ENCODE assay signal across 15 cellular contexts in the genomic region with DNA sequence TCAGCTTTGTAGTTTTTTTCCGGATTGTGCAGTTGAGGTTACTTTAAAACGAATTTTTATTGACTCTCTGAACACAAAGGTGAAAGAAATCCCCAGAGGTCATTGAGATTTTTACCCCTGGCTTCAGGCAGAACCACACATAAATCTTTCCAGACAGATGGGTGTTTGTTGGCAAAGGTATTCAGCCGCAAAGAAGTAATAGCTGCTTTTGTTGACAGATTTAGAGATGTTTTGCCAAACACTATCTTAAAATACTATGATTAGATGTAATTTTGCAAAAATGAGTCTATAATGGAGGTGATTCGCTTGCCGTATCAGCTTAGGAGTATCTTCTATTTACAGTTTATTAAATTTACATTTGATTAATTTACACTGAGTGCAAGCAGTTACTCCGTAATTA.
DNase-seq lines count a peak whose midpoint lies in the region; ATAC-seq and TF ChIP-seq lines count a peak whose summit lies in the region.
"Had no signal": no experiment of that assay in that cellular context is flagged by ENCODE, and none has a peak within 500 bp of the region (broad histone marks: within the 10 kb centered on the region; RNA-seq: fewer than 3 reads in every experiment).

No MANE protein-coding gene starts in this region.

- H3K4me1 Mint-ChIP-seq in nephron progenitor cell, result peaks cover 71% of the 10 kb centered on the region
- H3K4me1 Mint-ChIP-seq: CD4-positive, CD25-positive, alpha-beta regulatory T cell had no signal

- peak overlapping the region; percentile 52 for H3K27ac Mint-ChIP-seq in nephron progenitor cell
- H3K27ac Mint-ChIP-seq: CD4-positive, CD25-positive, alpha-beta regulatory T cell had no signal

- DNase-seq in DMS79 treated with DMSO at 0.1 percent for 48 hours (lab: John Stamatoyannopoulos, UW) (peak; percentile 10), NCI-H1694 (lab: John Stamatoyannopoulos, UW) (peak; percentile 13), NCI-H446 treated with DMSO at 0.1 percent for 48 hours (lab: John Stamatoyannopoulos, UW) (peak; percentile 52), nephron progenitor cell (no peak), RKO (ENCODE audit: low spot score) (no peak)
- DNase-seq: CD4-positive, CD25-positive, alpha-beta regulatory T cell; KG1; NCI-H1092 treated with DMSO at 0.1 percent for 48 hours; NCI-H187 treated with DMSO at 0.1 percent for 48 hours; NCI-H526 treated with DMSO at 0.1 percent for 48 hours; SIG-M5; SK-N-SH; T-helper 2 cell had no signal

- ATAC-seq in HG03025 (IDR thresholded peaks at IDR 0.05; ENCODE audit: low FRiP score, unreplicated experiment) (no peak), GM19328 (IDR thresholded peaks at IDR 0.05; ENCODE audit: unreplicated experiment) (no peak)

- no peak for TF ChIP-seq CTCF in nephron progenitor cell (IDR thresholded peaks at IDR 0.05)

- H3K36me3 Mint-ChIP-seq in nephron progenitor cell (ENCODE audit: low read depth), result peaks cover 11% of the 10 kb centered on the region
- H3K36me3 Mint-ChIP-seq: CD4-positive, CD25-positive, alpha-beta regulatory T cell had no signal

- H3K27me3 Mint-ChIP-seq in nephron progenitor cell (ENCODE audit: low read depth, poor library complexity), result no peaks in the 10 kb centered on the region
- H3K27me3 Mint-ChIP-seq: CD4-positive, CD25-positive, alpha-beta regulatory T cell had no signal

- peaks cover 21% of the 10 kb centered on the region for H3K9me3 Mint-ChIP-seq in nephron progenitor cell

- no peak overlapping the region for H3K4me3 Mint-ChIP-seq in nephron progenitor cell
- H3K4me3 Mint-ChIP-seq: CD4-positive, CD25-positive, alpha-beta regulatory T cell had no signal

Comparison
In these comparisons a context has a peak if more than half of its experiments do, and no peak if none do; other contexts are left out.
1. DNase-seq: peak in DMS79 treated with DMSO at 0.1 percent for 48 hours (single experiment), NCI-H1694 (single experiment) and NCI-H446 treated with DMSO at 0.1 percent for 48 hours (single experiment); none in nephron progenitor cell (single experiment) and RKO (single experiment).